In genomic region chr3:48119495-48120193, GRCh38 we compare ENCODE assay signal across 14 cellular contexts.
A peak's percentile ranks its signal among the peaks of the same experiment; 100 is the strongest.
DNase-seq lines count a peak whose midpoint lies in the region; ATAC-seq and TF ChIP-seq lines count a peak whose summit lies in the region.
"Had no signal": no experiment of that assay in that cellular context is flagged by ENCODE, and none has a peak within 500 bp of the region (broad histone marks: within the 10 kb centered on the region; RNA-seq: fewer than 3 reads in every experiment).

No MANE protein-coding gene starts in this region.

- no peak for TF ChIP-seq POLR2A in ovary (IDR thresholded peaks at IDR 0.05)

- no peaks in the 10 kb centered on the region for H3K27me3 ChIP-seq in heart right ventricle
- H3K27me3 ChIP-seq in ovary = no peaks in the 10 kb centered on the region

- DNase-seq in A172 (ENCODE audit: low spot score) = peak; percentile 11
- peak; percentile 58 to 73 for DNase-seq in heart right ventricle
- peak; percentile 76 to 89 (median 86) for DNase-seq in ovary
- DNase-seq in activated naive CD8-positive, alpha-beta T cell treated with anti-CD3 and anti-CD28 coated beads for 36 hours = no peak
- DNase-seq in CD1c-positive myeloid dendritic cell (ENCODE audit: extremely low spot score) = no peak
- DNase-seq: activated CD4-positive, alpha-beta T cell treated with anti-CD3 and anti-CD28 coated beads, Interleukin-2, amount 10 ng/mL, durations not matched to agents 7 days and 5 days; activated naive CD4-positive, alpha-beta T cell treated with anti-CD3 and anti-CD28 coated beads, Interleukin-2, amount 10 ng/mL, durations not matched to agents 7 days and 5 days; DMS153; hippocampal formation; NCI-H1048; NCI-H526 treated with DMSO at 0.1 percent for 48 hours had no signal

- no peak overlapping the region for H3K4me3 Mint-ChIP-seq in activated naive CD8-positive, alpha-beta T cell treated with anti-CD3 and anti-CD28 coated beads for 36 hours
- H3K4me3 Mint-ChIP-seq: activated CD4-positive, alpha-beta T cell treated with anti-CD3 and anti-CD28 coated beads, Interleukin-2, amount 10 ng/mL, durations not matched to agents 7 days and 5 days; activated naive CD4-positive, alpha-beta T cell treated with anti-CD3 and anti-CD28 coated beads, Interleukin-2, amount 10 ng/mL, durations not matched to agents 7 days and 5 days had no signal

- no peak for TF ChIP-seq EP300 in ovary (IDR thresholded peaks at IDR 0.05)

- intact Hi-C loops in heart right ventricle (cut with DNase I) (no loop called here), ovary (cut with DNase I) (loop anchor here in 1 of 4 donors (10.0 kb wide), 1 partner anchor 105 kb away; the partner anchor contains the start of gene MAP4)

- H3K4me1 Mint-ChIP-seq in activated naive CD8-positive, alpha-beta T cell treated with anti-CD3 and anti-CD28 coated beads for 36 hours = no peaks in the 10 kb centered on the region

- peaks cover 0 to 18% (median 11%) of the 10 kb centered on the region in 9 donors for H3K4me1 ChIP-seq in heart right ventricle
- peaks cover 13% of the 10 kb centered on the region for H3K4me1 ChIP-seq in ovary (ENCODE audit: insufficient read depth)

- TF ChIP-seq CTCF in heart right ventricle (IDR thresholded peaks at IDR 0.05) (peak in 3 of 9 donors; percentile 13 to 32 (median 15)), ovary (IDR thresholded peaks at IDR 0.05) (no peak)

- peak overlapping the region; percentile 31 to 68 (median 46) for H3K27ac ChIP-seq in heart right ventricle
- H3K27ac ChIP-seq in ovary = peak overlapping the region in 1 of 2 donors; percentile 27

- no peak overlapping the region for H3K27ac Mint-ChIP-seq in activated naive CD8-positive, alpha-beta T cell treated with anti-CD3 and anti-CD28 coated beads for 36 hours
- H3K27ac Mint-ChIP-seq: activated CD4-positive, alpha-beta T cell treated with anti-CD3 and anti-CD28 coated beads, Interleukin-2, amount 10 ng/mL, durations not matched to agents 7 days and 5 days; activated naive CD4-positive, alpha-beta T cell treated with anti-CD3 and anti-CD28 coated beads, Interleukin-2, amount 10 ng/mL, durations not matched to agents 7 days and 5 days had no signal

- no peaks in the 10 kb centered on the region for H3K9me3 Mint-ChIP-seq in activated naive CD8-positive, alpha-beta T cell treated with anti-CD3 and anti-CD28 coated beads for 36 hours
- H3K9me3 Mint-ChIP-seq: activated CD4-positive, alpha-beta T cell treated with anti-CD3 and anti-CD28 coated beads, Interleukin-2, amount 10 ng/mL, durations not matched to agents 7 days and 5 days; activated naive CD4-positive, alpha-beta T cell treated with anti-CD3 and anti-CD28 coated beads, Interleukin-2, amount 10 ng/mL, durations not matched to agents 7 days and 5 days had no signal

- no peaks in the 10 kb centered on the region for H3K27me3 Mint-ChIP-seq in activated naive CD8-positive, alpha-beta T cell treated with anti-CD3 and anti-CD28 coated beads for 36 hours
- H3K27me3 Mint-ChIP-seq: activated CD4-positive, alpha-beta T cell treated with anti-CD3 and anti-CD28 coated beads, Interleukin-2, amount 10 ng/mL, durations not matched to agents 7 days and 5 days had no signal

- 70 to 77% methylated on average over 4 of the region's 4 CpGs for WGBS in heart right ventricle, 2 donors
- 50 to 54% (median 51%) methylated on average over 4 of the region's 4 CpGs for WGBS in ovary, 3 donors

- peak; percentile 57; the same call in 2 of the 3 replicates for ATAC-seq in SK-N-SH treated with all-trans-retinoic acid at 6 μM for 48 hours
- ATAC-seq in heart right ventricle = peak; percentile 59 to 88 (median 84)
- no peak for ATAC-seq in HG03520 (IDR thresholded peaks at IDR 0.05; ENCODE audit: unreplicated experiment)
- ATAC-seq in GM18502 (IDR thresholded peaks at IDR 0.05; ENCODE audit: poor library complexity, unreplicated experiment) = no peak

- H3K9me3 ChIP-seq in heart right ventricle (no peaks in the 10 kb centered on the region), ovary (no peaks in the 10 kb centered on the region)

- H3K4me3 ChIP-seq in heart right ventricle (no peak overlapping the region), ovary (no peak overlapping the region)

- H3K36me3 ChIP-seq in heart right ventricle (no peaks in the 10 kb centered on the region), ovary (no peaks in the 10 kb centered on the region)

- H3K36me3 Mint-ChIP-seq in activated naive CD8-positive, alpha-beta T cell treated with anti-CD3 and anti-CD28 coated beads for 36 hours = no peaks in the 10 kb centered on the region
- H3K36me3 Mint-ChIP-seq: activated naive CD4-positive, alpha-beta T cell treated with anti-CD3 and anti-CD28 coated beads, Interleukin-2, amount 10 ng/mL, durations not matched to agents 7 days and 5 days had no signal

TF ChIP-seq in SK-N-SH treated with all-trans-retinoic acid at 6 μM for 48 hours, 23 proteins besides CTCF, POLR2A, EP300 and RAD21:
- TF ChIP-seq GLIS3 (CRISPR knock-in tag; IDR thresholded peaks at IDR 0.05) = no peak
- TF ChIP-seq RARB (CRISPR knock-in tag; IDR thresholded peaks at IDR 0.05) = no peak
- no peak for TF ChIP-seq BACH2 (CRISPR knock-in tag; IDR thresholded peaks at IDR 0.05; ENCODE audit: borderline replicate concordance)
- TF ChIP-seq, protein P1, sequence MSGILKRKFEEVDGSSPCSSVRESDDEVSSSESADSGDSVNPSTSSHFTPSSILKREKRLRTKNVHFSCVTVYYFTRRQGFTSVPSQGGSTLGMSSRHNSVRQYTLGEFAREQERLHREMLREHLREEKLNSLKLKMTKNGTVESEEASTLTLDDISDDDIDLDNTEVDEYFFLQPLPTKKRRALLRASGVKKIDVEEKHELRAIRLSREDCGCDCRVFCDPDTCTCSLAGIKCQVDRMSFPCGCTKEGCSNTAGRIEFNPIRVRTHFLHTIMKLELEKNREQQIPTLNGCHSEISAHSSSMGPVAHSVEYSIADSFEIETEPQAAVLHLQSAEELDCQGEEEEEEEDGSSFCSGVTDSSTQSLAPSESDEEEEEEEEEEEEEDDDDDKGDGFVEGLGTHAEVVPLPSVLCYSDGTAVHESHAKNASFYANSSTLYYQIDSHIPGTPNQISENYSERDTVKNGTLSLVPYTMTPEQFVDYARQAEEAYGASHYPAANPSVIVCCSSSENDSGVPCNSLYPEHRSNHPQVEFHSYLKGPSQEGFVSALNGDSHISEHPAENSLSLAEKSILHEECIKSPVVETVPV (CRISPR knock-in tag; IDR thresholded peaks at IDR 0.05) = no peak
- no peak for TF ChIP-seq ZC3H10 (CRISPR knock-in tag; IDR thresholded peaks at IDR 0.05)
- TF ChIP-seq CSDC2 (CRISPR knock-in tag; IDR thresholded peaks at IDR 0.05) = no peak
- TF ChIP-seq TOX (CRISPR knock-in tag; IDR thresholded peaks at IDR 0.05; ENCODE audit: borderline replicate concordance) = no peak
- no peak for TF ChIP-seq ZNF8 (CRISPR knock-in tag; IDR thresholded peaks at IDR 0.05)
- TF ChIP-seq PPARA (CRISPR knock-in tag; IDR thresholded peaks at IDR 0.05; ENCODE audit: borderline replicate concordance) = no peak
- no peak for TF ChIP-seq TSHZ2 (CRISPR knock-in tag; IDR thresholded peaks at IDR 0.05)
- no peak for TF ChIP-seq TCF4 (CRISPR knock-in tag; IDR thresholded peaks at IDR 0.05; ENCODE audit: borderline replicate concordance)
- no peak for TF ChIP-seq CREB5 (CRISPR knock-in tag; IDR thresholded peaks at IDR 0.05; ENCODE audit: low read depth)
- TF ChIP-seq ARNTL (CRISPR knock-in tag; IDR thresholded peaks at IDR 0.05; ENCODE audit: borderline replicate concordance, low read depth) = no peak

Comparison
In these comparisons a context has a peak if more than half of its experiments do, and no peak if none do; other contexts are left out.
1. DNase-seq: peak in A172 (single experiment), heart right ventricle (2 of 2) and ovary (5 of 5); none in activated naive CD8-positive, alpha-beta T cell treated with anti-CD3 and anti-CD28 coated beads for 36 hours (single experiment) and CD1c-positive myeloid dendritic cell (single experiment).
2. ATAC-seq: peak in SK-N-SH treated with all-trans-retinoic acid at 6 μM for 48 hours (single experiment) and heart right ventricle (8 of 8); none in HG03520 (single experiment) and GM18502 (single experiment).